In the genomic region with DNA sequence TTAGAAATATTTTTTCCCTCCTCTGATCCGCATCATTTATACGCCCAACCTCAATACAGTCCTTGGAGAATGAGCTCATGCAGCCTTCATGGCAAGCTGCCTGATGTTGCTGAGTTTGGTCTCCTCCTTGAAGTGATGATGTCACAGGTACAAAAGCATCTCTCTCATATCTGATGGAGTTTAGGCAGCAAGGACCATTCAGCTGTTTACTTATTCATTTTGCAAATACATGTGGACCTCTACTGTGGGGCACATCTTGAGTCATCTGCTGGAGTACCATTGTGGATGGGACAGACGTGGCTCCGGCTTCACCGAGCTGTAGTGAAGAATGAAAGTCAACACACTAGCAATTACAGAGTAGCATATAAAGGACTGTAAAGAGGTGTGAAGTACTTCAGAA, we compare ENCODE assay signal across 1 cellular context.
TF ChIP-seq lines count a peak whose summit lies in the region.

No MANE protein-coding gene starts in this region.

TF ChIP-seq in SK-N-SH treated with all-trans-retinoic acid at 6 μM for 48 hours, 23 proteins besides CTCF, POLR2A, EP300 and RAD21:
- no peak for TF ChIP-seq CSDC2 (CRISPR knock-in tag; IDR thresholded peaks at IDR 0.05)
- TF ChIP-seq TCF4 (CRISPR knock-in tag; IDR thresholded peaks at IDR 0.05; ENCODE audit: borderline replicate concordance) = no peak
- TF ChIP-seq GLIS3 (CRISPR knock-in tag; IDR thresholded peaks at IDR 0.05) = no peak
- no peak for TF ChIP-seq ZNF565 (CRISPR knock-in tag; conservative IDR thresholded peaks at IDR 0.05; ENCODE audit: low read depth)
- TF ChIP-seq, protein P1, sequence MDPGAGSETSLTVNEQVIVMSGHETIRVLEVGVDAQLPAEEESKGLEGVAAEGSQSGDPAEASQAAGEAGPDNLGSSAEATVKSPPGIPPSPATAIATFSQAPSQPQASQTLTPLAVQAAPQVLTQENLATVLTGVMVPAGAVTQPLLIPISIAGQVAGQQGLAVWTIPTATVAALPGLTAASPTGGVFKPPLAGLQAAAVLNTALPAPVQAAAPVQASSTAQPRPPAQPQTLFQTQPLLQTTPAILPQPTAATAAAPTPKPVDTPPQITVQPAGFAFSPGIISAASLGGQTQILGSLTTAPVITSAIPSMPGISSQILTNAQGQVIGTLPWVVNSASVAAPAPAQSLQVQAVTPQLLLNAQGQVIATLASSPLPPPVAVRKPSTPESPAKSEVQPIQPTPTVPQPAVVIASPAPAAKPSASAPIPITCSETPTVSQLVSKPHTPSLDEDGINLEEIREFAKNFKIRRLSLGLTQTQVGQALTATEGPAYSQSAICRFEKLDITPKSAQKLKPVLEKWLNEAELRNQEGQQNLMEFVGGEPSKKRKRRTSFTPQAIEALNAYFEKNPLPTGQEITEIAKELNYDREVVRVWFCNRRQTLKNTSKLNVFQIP (CRISPR knock-in tag; IDR thresholded peaks at IDR 0.05; ENCODE audit: borderline replicate concordance, low read depth) = no peak
- no peak for TF ChIP-seq ESRRG (CRISPR knock-in tag; IDR thresholded peaks at IDR 0.05)
- TF ChIP-seq, protein P2, sequence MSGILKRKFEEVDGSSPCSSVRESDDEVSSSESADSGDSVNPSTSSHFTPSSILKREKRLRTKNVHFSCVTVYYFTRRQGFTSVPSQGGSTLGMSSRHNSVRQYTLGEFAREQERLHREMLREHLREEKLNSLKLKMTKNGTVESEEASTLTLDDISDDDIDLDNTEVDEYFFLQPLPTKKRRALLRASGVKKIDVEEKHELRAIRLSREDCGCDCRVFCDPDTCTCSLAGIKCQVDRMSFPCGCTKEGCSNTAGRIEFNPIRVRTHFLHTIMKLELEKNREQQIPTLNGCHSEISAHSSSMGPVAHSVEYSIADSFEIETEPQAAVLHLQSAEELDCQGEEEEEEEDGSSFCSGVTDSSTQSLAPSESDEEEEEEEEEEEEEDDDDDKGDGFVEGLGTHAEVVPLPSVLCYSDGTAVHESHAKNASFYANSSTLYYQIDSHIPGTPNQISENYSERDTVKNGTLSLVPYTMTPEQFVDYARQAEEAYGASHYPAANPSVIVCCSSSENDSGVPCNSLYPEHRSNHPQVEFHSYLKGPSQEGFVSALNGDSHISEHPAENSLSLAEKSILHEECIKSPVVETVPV (CRISPR knock-in tag; IDR thresholded peaks at IDR 0.05) = no peak
- no peak for TF ChIP-seq ZC3H10 (CRISPR knock-in tag; IDR thresholded peaks at IDR 0.05)
- TF ChIP-seq, protein P3, sequence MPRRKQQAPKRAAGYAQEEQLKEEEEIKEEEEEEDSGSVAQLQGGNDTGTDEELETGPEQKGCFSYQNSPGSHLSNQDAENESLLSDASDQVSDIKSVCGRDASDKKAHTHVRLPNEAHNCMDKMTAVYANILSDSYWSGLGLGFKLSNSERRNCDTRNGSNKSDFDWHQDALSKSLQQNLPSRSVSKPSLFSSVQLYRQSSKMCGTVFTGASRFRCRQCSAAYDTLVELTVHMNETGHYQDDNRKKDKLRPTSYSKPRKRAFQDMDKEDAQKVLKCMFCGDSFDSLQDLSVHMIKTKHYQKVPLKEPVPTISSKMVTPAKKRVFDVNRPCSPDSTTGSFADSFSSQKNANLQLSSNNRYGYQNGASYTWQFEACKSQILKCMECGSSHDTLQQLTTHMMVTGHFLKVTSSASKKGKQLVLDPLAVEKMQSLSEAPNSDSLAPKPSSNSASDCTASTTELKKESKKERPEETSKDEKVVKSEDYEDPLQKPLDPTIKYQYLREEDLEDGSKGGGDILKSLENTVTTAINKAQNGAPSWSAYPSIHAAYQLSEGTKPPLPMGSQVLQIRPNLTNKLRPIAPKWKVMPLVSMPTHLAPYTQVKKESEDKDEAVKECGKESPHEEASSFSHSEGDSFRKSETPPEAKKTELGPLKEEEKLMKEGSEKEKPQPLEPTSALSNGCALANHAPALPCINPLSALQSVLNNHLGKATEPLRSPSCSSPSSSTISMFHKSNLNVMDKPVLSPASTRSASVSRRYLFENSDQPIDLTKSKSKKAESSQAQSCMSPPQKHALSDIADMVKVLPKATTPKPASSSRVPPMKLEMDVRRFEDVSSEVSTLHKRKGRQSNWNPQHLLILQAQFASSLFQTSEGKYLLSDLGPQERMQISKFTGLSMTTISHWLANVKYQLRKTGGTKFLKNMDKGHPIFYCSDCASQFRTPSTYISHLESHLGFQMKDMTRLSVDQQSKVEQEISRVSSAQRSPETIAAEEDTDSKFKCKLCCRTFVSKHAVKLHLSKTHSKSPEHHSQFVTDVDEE (CRISPR knock-in tag; IDR thresholded peaks at IDR 0.05) = no peak
- TF ChIP-seq BACH2 (CRISPR knock-in tag; IDR thresholded peaks at IDR 0.05; ENCODE audit: borderline replicate concordance) = no peak
- no peak for TF ChIP-seq ZFP30 (CRISPR knock-in tag; IDR thresholded peaks at IDR 0.05)
- TF ChIP-seq OSR1 (CRISPR knock-in tag; IDR thresholded peaks at IDR 0.05) = no peak
- no peak for TF ChIP-seq ZFP3 (CRISPR knock-in tag; IDR thresholded peaks at IDR 0.05)
- no peak for TF ChIP-seq TOX (CRISPR knock-in tag; IDR thresholded peaks at IDR 0.05; ENCODE audit: borderline replicate concordance)
- no peak for TF ChIP-seq PPARA (CRISPR knock-in tag; IDR thresholded peaks at IDR 0.05; ENCODE audit: borderline replicate concordance)
- TF ChIP-seq ISL1 (CRISPR knock-in tag; IDR thresholded peaks at IDR 0.05) = no peak
- TF ChIP-seq, protein P4, sequence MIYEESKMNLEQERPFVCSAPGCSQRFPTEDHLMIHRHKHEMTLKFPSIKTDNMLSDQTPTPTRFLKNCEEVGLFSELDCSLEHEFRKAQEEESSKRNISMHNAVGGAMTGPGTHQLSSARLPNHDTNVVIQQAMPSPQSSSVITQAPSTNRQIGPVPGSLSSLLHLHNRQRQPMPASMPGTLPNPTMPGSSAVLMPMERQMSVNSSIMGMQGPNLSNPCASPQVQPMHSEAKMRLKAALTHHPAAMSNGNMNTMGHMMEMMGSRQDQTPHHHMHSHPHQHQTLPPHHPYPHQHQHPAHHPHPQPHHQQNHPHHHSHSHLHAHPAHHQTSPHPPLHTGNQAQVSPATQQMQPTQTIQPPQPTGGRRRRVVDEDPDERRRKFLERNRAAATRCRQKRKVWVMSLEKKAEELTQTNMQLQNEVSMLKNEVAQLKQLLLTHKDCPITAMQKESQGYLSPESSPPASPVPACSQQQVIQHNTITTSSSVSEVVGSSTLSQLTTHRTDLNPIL (CRISPR knock-in tag; IDR thresholded peaks at IDR 0.05; ENCODE audit: low read depth) = no peak
- TF ChIP-seq, protein P5, sequence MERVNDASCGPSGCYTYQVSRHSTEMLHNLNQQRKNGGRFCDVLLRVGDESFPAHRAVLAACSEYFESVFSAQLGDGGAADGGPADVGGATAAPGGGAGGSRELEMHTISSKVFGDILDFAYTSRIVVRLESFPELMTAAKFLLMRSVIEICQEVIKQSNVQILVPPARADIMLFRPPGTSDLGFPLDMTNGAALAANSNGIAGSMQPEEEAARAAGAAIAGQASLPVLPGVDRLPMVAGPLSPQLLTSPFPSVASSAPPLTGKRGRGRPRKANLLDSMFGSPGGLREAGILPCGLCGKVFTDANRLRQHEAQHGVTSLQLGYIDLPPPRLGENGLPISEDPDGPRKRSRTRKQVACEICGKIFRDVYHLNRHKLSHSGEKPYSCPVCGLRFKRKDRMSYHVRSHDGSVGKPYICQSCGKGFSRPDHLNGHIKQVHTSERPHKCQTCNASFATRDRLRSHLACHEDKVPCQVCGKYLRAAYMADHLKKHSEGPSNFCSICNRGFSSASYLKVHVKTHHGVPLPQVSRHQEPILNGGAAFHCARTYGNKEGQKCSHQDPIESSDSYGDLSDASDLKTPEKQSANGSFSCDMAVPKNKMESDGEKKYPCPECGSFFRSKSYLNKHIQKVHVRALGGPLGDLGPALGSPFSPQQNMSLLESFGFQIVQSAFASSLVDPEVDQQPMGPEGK (CRISPR knock-in tag; IDR thresholded peaks at IDR 0.05; ENCODE audit: borderline replicate concordance) = no peak
